8 cellular contexts compared by ENCODE assay signal in the genomic region with DNA sequence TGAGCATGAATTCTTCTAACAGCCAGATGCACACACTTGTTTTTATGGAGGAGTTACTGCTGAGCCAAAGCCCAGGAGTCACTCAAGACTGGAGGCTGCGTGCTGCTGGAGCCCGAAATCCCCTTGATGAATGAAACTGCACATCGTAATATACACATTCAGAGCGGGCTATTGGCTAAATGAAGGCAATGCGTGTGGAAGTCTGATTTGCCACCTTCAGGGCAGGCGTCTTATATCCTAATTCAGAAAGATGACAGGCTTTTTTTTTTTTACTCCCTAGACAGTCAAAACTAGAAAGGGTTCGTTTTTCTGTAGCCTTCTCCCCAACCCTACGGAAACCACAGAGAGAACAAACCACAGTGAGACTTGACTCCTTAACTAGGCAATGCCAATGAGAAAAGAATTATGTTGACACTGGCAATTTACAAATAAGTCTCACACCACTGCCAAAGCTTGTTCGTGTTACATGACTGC.
DNase-seq lines count a peak whose midpoint lies in the region; ATAC-seq and TF ChIP-seq lines count a peak whose summit lies in the region.

No MANE protein-coding gene starts in this region.

- H3K27ac ChIP-seq in dorsolateral prefrontal cortex: peak overlapping the region in 12 of 59 donors; percentile 3 to 53 (median 28)

- peak overlapping the region in 1 of 59 donors; percentile 2 for H3K4me3 ChIP-seq in dorsolateral prefrontal cortex

- intact Hi-C loops in dorsolateral prefrontal cortex (cut with DNase I): no loop called here

- H3K27me3 ChIP-seq in dorsolateral prefrontal cortex: no peaks in the 10 kb centered on the region

- no peak for TF ChIP-seq CTCF in dorsolateral prefrontal cortex (IDR thresholded peaks at IDR 0.05 in 54 of 56, conservative IDR thresholded peaks at IDR 0.05 in 2 of 56; ENCODE audit: low read depth in 1 of 56, partially characterized antibody in 56 of 56)

- ATAC-seq in GM18502 (IDR thresholded peaks at IDR 0.05; ENCODE audit: poor library complexity, unreplicated experiment) (peak; percentile 71), HG02623 (IDR thresholded peaks at IDR 0.05; ENCODE audit: unreplicated experiment) (peak; percentile 68)
- peak; percentile 91 for ATAC-seq in stimulated activated naive CD8-positive, alpha-beta T cell treated with anti-CD3 and anti-CD28 coated beads, Interleukin-15, Interleukin-2, amounts not matched to agents 100 U/mL and 50 U/mL, for 24 hours

- DNase-seq in NCI-H460 (ENCODE audit: extremely low read depth, low read depth) (peak; percentile 80), activated T-cell treated with anti-CD3 and anti-CD28 coated beads for 48 hours (ENCODE audit: low read depth) (peak; percentile 69), iris pigment epithelial cell (ENCODE audit: low read depth) (peak; percentile 80), dorsolateral prefrontal cortex (no peak), middle frontal gyrus (ENCODE audit: extremely low spot score, low spot score) (no peak)
- DNase-seq in stimulated activated naive CD8-positive, alpha-beta T cell treated with anti-CD3 and anti-CD28 coated beads, Interleukin-15, Interleukin-2, amounts not matched to agents 100 U/mL and 50 U/mL, for 24 hours: peak; percentile 77

Comparison
In these comparisons a context has a peak if more than half of its experiments do, and no peak if none do; other contexts are left out.
1. DNase-seq: peak in NCI-H460 (single experiment), activated T-cell treated with anti-CD3 and anti-CD28 coated beads for 48 hours (single experiment), iris pigment epithelial cell (single experiment) and stimulated activated naive CD8-positive, alpha-beta T cell treated with anti-CD3 and anti-CD28 coated beads, Interleukin-15, Interleukin-2, amounts not matched to agents 100 U/mL and 50 U/mL, for 24 hours (single experiment); none in dorsolateral prefrontal cortex (0 of 10) and middle frontal gyrus (single experiment).
2. Peak in every context shown above with its lines, with median percentiles within 50 percentile points of each other: ATAC-seq.